In the genomic region with DNA sequence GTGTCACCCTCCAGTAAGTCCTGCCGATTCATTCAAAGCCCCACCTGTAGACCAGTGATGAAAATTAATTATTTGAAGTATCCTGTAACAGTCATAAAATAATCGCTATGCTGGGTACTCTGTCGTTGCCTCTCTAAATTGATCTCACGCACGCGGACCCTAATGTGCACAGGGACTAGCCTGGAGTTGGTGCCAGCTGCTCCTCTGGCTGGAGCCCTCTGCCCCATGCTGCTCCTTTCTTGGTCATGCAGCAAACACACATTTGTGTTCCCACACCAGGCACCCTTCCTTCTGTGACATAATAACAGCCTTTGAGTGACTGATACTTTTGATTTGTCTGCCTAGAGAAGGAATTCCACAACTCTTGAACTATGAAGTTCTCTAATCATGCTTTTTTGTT, we compare ENCODE assay signal across 27 cellular contexts.
"Had no signal": no experiment of that assay in that cellular context is flagged by ENCODE, and none has a peak within 500 bp of the region (broad histone marks: within the 10 kb centered on the region; RNA-seq: fewer than 3 reads in every experiment).

No MANE protein-coding gene starts in this region.

- H3K27ac ChIP-seq: coronary artery, gastroesophageal sphincter, pancreas, spleen had no signal

- H3K4me1 ChIP-seq: pancreas had no signal

- H3K27me3 ChIP-seq: dorsolateral prefrontal cortex, gastroesophageal sphincter, pancreas, spleen, tibial nerve had no signal

- DNase-seq: activated CD4-positive, alpha-beta memory T cell treated with anti-CD3 and anti-CD28 coated beads, Interleukin-2, amount 10 ng/mL, durations not matched to agents 7 days and 5 days; activated CD4-positive, alpha-beta T cell treated with anti-CD3 and anti-CD28 coated beads for 1 hour; activated CD4-positive, alpha-beta T cell treated with anti-CD3 and anti-CD28 coated beads, Interleukin-2, amount 10 ng/mL, durations not matched to agents 7 days and 5 days; activated effector memory CD4-positive, alpha-beta T cell treated with Interleukin-2 at 50 U/mL for 16 hours; activated naive CD4-positive, alpha-beta T cell treated with Interleukin-2 at 50 U/mL for 16 hours; activated T-cell treated with anti-CD3 and anti-CD28 coated beads, Interleukin-2, amount 50 U/mL, for 72 hours; anterior cingulate cortex; dorsolateral prefrontal cortex; effector memory CD4-positive, alpha-beta T cell; erythroblast; head of caudate nucleus; hippocampal formation; left cardiac atrium; left ventricle myocardium superior; naive thymus-derived CD4-positive, alpha-beta T cell; nucleus accumbens; spleen; stimulated activated naive CD4-positive, alpha-beta T cell treated with Interleukin-2 at 50 U/mL for 16 hours; T-helper 9 cell had no signal

- H3K27ac Mint-ChIP-seq: activated CD4-positive, alpha-beta memory T cell treated with anti-CD3 and anti-CD28 coated beads, Interleukin-2, amount 10 ng/mL, durations not matched to agents 7 days and 5 days; activated CD4-positive, alpha-beta T cell treated with anti-CD3 and anti-CD28 coated beads, Interleukin-2, amount 10 ng/mL, durations not matched to agents 7 days and 5 days; activated naive CD8-positive, alpha-beta T cell; activated T-cell treated with anti-CD3 and anti-CD28 coated beads, Interleukin-2, amount 50 U/mL, for 72 hours; naive thymus-derived CD4-positive, alpha-beta T cell; T-helper 1 cell treated with Interleukin-12 subunit alpha and Interleukin-12 subunit beta and Interleukin-4 antibody, amounts not matched to agents 30 μg/mL and 1 μg/mL, for 36 hours had no signal

- H3K4me1 Mint-ChIP-seq: activated CD4-positive, alpha-beta memory T cell treated with anti-CD3 and anti-CD28 coated beads, Interleukin-2, amount 10 ng/mL, durations not matched to agents 7 days and 5 days; activated CD4-positive, alpha-beta T cell treated with anti-CD3 and anti-CD28 coated beads, Interleukin-2, amount 10 ng/mL, durations not matched to agents 7 days and 5 days had no signal

- H3K9me3 Mint-ChIP-seq: activated CD4-positive, alpha-beta memory T cell treated with anti-CD3 and anti-CD28 coated beads, Interleukin-2, amount 10 ng/mL, durations not matched to agents 7 days and 5 days; activated CD4-positive, alpha-beta T cell treated with anti-CD3 and anti-CD28 coated beads, Interleukin-2, amount 10 ng/mL, durations not matched to agents 7 days and 5 days; activated T-cell treated with anti-CD3 and anti-CD28 coated beads, Interleukin-2, amount 50 U/mL, for 72 hours; naive thymus-derived CD4-positive, alpha-beta T cell; neural crest cell; T-helper 1 cell treated with Interleukin-12 subunit alpha and Interleukin-12 subunit beta and Interleukin-4 antibody, amounts not matched to agents 30 μg/mL and 1 μg/mL, for 36 hours had no signal

- H3K4me3 Mint-ChIP-seq: activated CD4-positive, alpha-beta memory T cell treated with anti-CD3 and anti-CD28 coated beads, Interleukin-2, amount 10 ng/mL, durations not matched to agents 7 days and 5 days; activated CD4-positive, alpha-beta T cell treated with anti-CD3 and anti-CD28 coated beads, Interleukin-2, amount 10 ng/mL, durations not matched to agents 7 days and 5 days; activated naive CD8-positive, alpha-beta T cell; activated T-cell treated with anti-CD3 and anti-CD28 coated beads, Interleukin-2, amount 50 U/mL, for 72 hours; naive thymus-derived CD4-positive, alpha-beta T cell; neural crest cell; T-helper 1 cell treated with Interleukin-12 subunit alpha and Interleukin-12 subunit beta and Interleukin-4 antibody, amounts not matched to agents 30 μg/mL and 1 μg/mL, for 36 hours had no signal

- H3K9me3 ChIP-seq: gastroesophageal sphincter, pancreas, spleen, tibial nerve had no signal

- H3K36me3 ChIP-seq: pancreas had no signal

- H3K4me3 ChIP-seq: coronary artery, dorsolateral prefrontal cortex, gastroesophageal sphincter, pancreas, spleen, tibial nerve had no signal

- H3K27me3 Mint-ChIP-seq: activated CD4-positive, alpha-beta memory T cell treated with anti-CD3 and anti-CD28 coated beads, Interleukin-2, amount 10 ng/mL, durations not matched to agents 7 days and 5 days; activated CD4-positive, alpha-beta T cell treated with anti-CD3 and anti-CD28 coated beads, Interleukin-2, amount 10 ng/mL, durations not matched to agents 7 days and 5 days; activated naive CD8-positive, alpha-beta T cell; naive thymus-derived CD4-positive, alpha-beta T cell had no signal

- ATAC-seq: activated T-cell treated with anti-CD3 and anti-CD28 coated beads, Interleukin-2, amount 50 U/mL, for 72 hours; gastroesophageal sphincter; left cardiac atrium; left ventricle myocardium superior; naive thymus-derived CD4-positive, alpha-beta T cell; right cardiac atrium had no signal
